Comparison of ENCODE assay signal across 1 cellular context in genomic region chr3:49734752-49735151, GRCh38.
TF ChIP-seq lines count a peak whose summit lies in the region.

No MANE protein-coding gene starts in this region.

TF ChIP-seq in HepG2, 621 proteins besides CTCF, POLR2A, EP300 and RAD21:
- TF ChIP-seq SCMH1 (CRISPR knock-in tag; IDR thresholded peaks at IDR 0.05; ENCODE audit: borderline replicate concordance) (no peak), ZNF746 (CRISPR knock-in tag; IDR thresholded peaks at IDR 0.05) (no peak), FOXO1 (CRISPR knock-in tag; IDR thresholded peaks at IDR 0.05) (no peak), DR1 (CRISPR knock-in tag; IDR thresholded peaks at IDR 0.05) (no peak), IRF2 (CRISPR knock-in tag; IDR thresholded peaks at IDR 0.05) (no peak), ZFP36L1 (CRISPR knock-in tag; IDR thresholded peaks at IDR 0.05) (no peak), THRA (CRISPR knock-in tag; IDR thresholded peaks at IDR 0.05; ENCODE audit: borderline replicate concordance) (no peak), CCAR2 (optimal IDR thresholded peaks at IDR 0.05; ENCODE audit: low read depth, low read length) (no peak), TFAP4 (IDR thresholded peaks at IDR 0.05; ENCODE audit: borderline replicate concordance, low read depth) (no peak), FOXK1 (CRISPR knock-in tag; IDR thresholded peaks at IDR 0.05; ENCODE audit: borderline replicate concordance, low read depth) (no peak), ZNF318 (CRISPR knock-in tag; IDR thresholded peaks at IDR 0.05) (no peak)
TF ChIP-seq in HepG2: peak in this region for 0.
